In genomic region chr3:181913254-181913653, GRCh38 we compare ENCODE assay signal across 19 cellular contexts.
A peak's percentile ranks its signal among the peaks of the same experiment; 100 is the strongest.
DNase-seq lines count a peak whose midpoint lies in the region; ATAC-seq and TF ChIP-seq lines count a peak whose summit lies in the region.
"Had no signal": no experiment of that assay in that cellular context is flagged by ENCODE, and none has a peak within 500 bp of the region (broad histone marks: within the 10 kb centered on the region; RNA-seq: fewer than 3 reads in every experiment).

No MANE protein-coding gene starts in this region.

- H3K4me3 ChIP-seq in RWPE2 (ENCODE audit: severe bottlenecking) (no peak overlapping the region), lower lobe of right lung (no peak overlapping the region), left ventricle myocardium inferior (no peak overlapping the region)
- H3K4me3 ChIP-seq: ascending aorta, esophagus muscularis mucosa, SJCRH30 had no signal

- H3K27me3 ChIP-seq in RWPE2 (ENCODE audit: insufficient read depth, poor library complexity, severe bottlenecking) (no peaks in the 10 kb centered on the region), lower lobe of right lung (ENCODE audit: low read depth) (no peaks in the 10 kb centered on the region), left ventricle myocardium inferior (ENCODE audit: low read depth) (peaks cover 4% of the 10 kb centered on the region)
- H3K27me3 ChIP-seq: ascending aorta, esophagus muscularis mucosa, SJCRH30 had no signal

- H3K36me3 ChIP-seq in RWPE2 (ENCODE audit: low read depth): no peaks in the 10 kb centered on the region
- H3K36me3 ChIP-seq in lower lobe of right lung: no peaks in the 10 kb centered on the region
- H3K36me3 ChIP-seq in left ventricle myocardium inferior: no peaks in the 10 kb centered on the region
- H3K36me3 ChIP-seq: ascending aorta, esophagus muscularis mucosa, SJCRH30 had no signal

- DNase-seq in H4 (ENCODE audit: low spot score) (peak; percentile 51), NCI-H1417 (lab: John Stamatoyannopoulos, UW) (peak in 2 of 3 experiments; percentile 11 to 81), RWPE2 (ENCODE audit: low spot score) (no peak), fibroblast of peridontal ligament (ENCODE audit: extremely low read depth) (peak; percentile 14), lower lobe of right lung (no peak), left ventricle myocardium inferior (no peak), activated gamma-delta T cell (lab: John Stamatoyannopoulos, UW) (no peak)
- DNase-seq: activated CD4-positive, alpha-beta T cell treated with anti-CD3 and anti-CD28 coated beads for 1 hour; activated CD8-positive, alpha-beta T cell treated with anti-CD3 and anti-CD28 coated beads for 36 hours; activated naive CD8-positive, alpha-beta T cell treated with anti-CD3 and anti-CD28 coated beads for 36 hours; Kasumi-1; NCI-H1092; SJCRH30; stimulated activated CD4-positive, alpha-beta T cell treated with anti-CD3 and anti-CD28 coated beads, Interleukin-15, amount 100 ng/mL, for 24 hours; stimulated activated naive CD8-positive, alpha-beta T cell treated with anti-CD3 and anti-CD28 coated beads, Interleukin-15, Interleukin-2, amounts not matched to agents 100 U/mL and 50 U/mL, for 24 hours; T-helper 1 cell had no signal

- H3K9me3 ChIP-seq in RWPE2 (ENCODE audit: severe bottlenecking) (no peaks in the 10 kb centered on the region), lower lobe of right lung (no peaks in the 10 kb centered on the region), left ventricle myocardium inferior (replicated peaks) (no peaks in the 10 kb centered on the region)
- H3K9me3 ChIP-seq: ascending aorta, esophagus muscularis mucosa, SJCRH30 had no signal

- ATAC-seq in RWPE2 (ENCODE audit: low read depth): peak; percentile 89
- ATAC-seq in lower lobe of right lung: no peak
- ATAC-seq: activated CD8-positive, alpha-beta T cell treated with anti-CD3 and anti-CD28 coated beads for 36 hours; Panc1; stimulated activated naive CD8-positive, alpha-beta T cell treated with anti-CD3 and anti-CD28 coated beads, Interleukin-15, Interleukin-2, amounts not matched to agents 100 U/mL and 50 U/mL, for 24 hours had no signal

- TF ChIP-seq CTCF in RWPE2 (IDR thresholded peaks at IDR 0.05; ENCODE audit: poor library complexity, severe bottlenecking) (no peak), lower lobe of right lung (IDR thresholded peaks at IDR 0.05) (no peak), left ventricle myocardium inferior (IDR thresholded peaks at IDR 0.05; ENCODE audit: borderline replicate concordance) (no peak)

- intact Hi-C loops in lower lobe of right lung (cut with DNase I): no loop called here
- intact Hi-C loops in left ventricle myocardium inferior (cut with micrococcal nuclease): no loop called here

- H3K27ac ChIP-seq in RWPE2 (ENCODE audit: poor library complexity, severe bottlenecking) (no peak overlapping the region), lower lobe of right lung (no peak overlapping the region), left ventricle myocardium inferior (replicated peaks) (no peak overlapping the region)
- H3K27ac ChIP-seq: ascending aorta, esophagus muscularis mucosa, SJCRH30 had no signal

- H3K4me1 ChIP-seq in RWPE2 (ENCODE audit: insufficient read depth, poor library complexity, severe bottlenecking) (peaks cover 32% of the 10 kb centered on the region), lower lobe of right lung (no peaks in the 10 kb centered on the region), left ventricle myocardium inferior (no peaks in the 10 kb centered on the region)
- H3K4me1 ChIP-seq: ascending aorta, esophagus muscularis mucosa, SJCRH30 had no signal

Comparison
In these comparisons a context has a peak if more than half of its experiments do, and no peak if none do; other contexts are left out.
1. DNase-seq: peak in H4 (single experiment), NCI-H1417 (2 of 3) and fibroblast of peridontal ligament (single experiment); none in RWPE2 (single experiment), lower lobe of right lung (single experiment), left ventricle myocardium inferior (single experiment) and activated gamma-delta T cell (single experiment).